9 cellular contexts compared by ENCODE assay signal in genomic region chr1:26283871-26284596, GRCh38. TPM values are rescaled to one million over a fixed set of nuclear protein-coding genes. Genes with fewer than 3 reads are reported as not detected.
DNase-seq lines count a peak whose midpoint lies in the region; ATAC-seq lines count a peak whose summit lies in the region.
"Had no signal": no experiment of that assay in that cellular context is flagged by ENCODE, and none has a peak within 500 bp of the region (broad histone marks: within the 10 kb centered on the region; RNA-seq: fewer than 3 reads in every experiment).

No MANE protein-coding gene starts in this region.

- peak; percentile 28 for DNase-seq in activated CD4-positive, alpha-beta T cell treated with anti-CD3 and anti-CD28 coated beads for 48 hours
- DNase-seq in activated CD4-positive, alpha-beta T cell treated with anti-CD3 and anti-CD28 coated beads, Interleukin-2, amount 50 U/mL, for 1 hour, result no peak
- DNase-seq in activated CD8-positive, alpha-beta memory T cell treated with anti-CD3 and anti-CD28 coated beads, Interleukin-2, amount 10 ng/mL, durations not matched to agents 7 days and 5 days, result peak; percentile 51
- DNase-seq in right cardiac atrium (peak in 1 of 3 donors; percentile 41), NCI-H1436 treated with DMSO at 0.1 percent for 48 hours (lab: John Stamatoyannopoulos, UW) (no peak), RKO (ENCODE audit: low spot score) (no peak)
- DNase-seq in stimulated activated naive CD8-positive, alpha-beta T cell treated with anti-CD3 and anti-CD28 coated beads, Interleukin-15, amount 100 ng/mL, for 72 hours, result no peak

- H3K27ac ChIP-seq in right cardiac atrium (ENCODE audit: low read length), result peak overlapping the region; percentile 16

- peaks cover 87% of the 10 kb centered on the region for H3K4me1 Mint-ChIP-seq in activated CD8-positive, alpha-beta memory T cell treated with anti-CD3 and anti-CD28 coated beads, Interleukin-2, amount 10 ng/mL, durations not matched to agents 7 days and 5 days
- peaks cover 93% of the 10 kb centered on the region for H3K4me1 Mint-ChIP-seq in stimulated activated naive CD8-positive, alpha-beta T cell treated with anti-CD3 and anti-CD28 coated beads, Interleukin-15, amount 100 ng/mL, for 72 hours

- H3K27ac Mint-ChIP-seq in activated CD8-positive, alpha-beta memory T cell treated with anti-CD3 and anti-CD28 coated beads, Interleukin-2, amount 10 ng/mL, durations not matched to agents 7 days and 5 days, result peak overlapping the region; percentile 99
- H3K27ac Mint-ChIP-seq in stimulated activated naive CD8-positive, alpha-beta T cell treated with anti-CD3 and anti-CD28 coated beads, Interleukin-15, amount 100 ng/mL, for 72 hours, result peak overlapping the region; percentile 96 to 98

- H3K4me3 Mint-ChIP-seq in activated CD8-positive, alpha-beta memory T cell treated with anti-CD3 and anti-CD28 coated beads, Interleukin-2, amount 10 ng/mL, durations not matched to agents 7 days and 5 days, result peak overlapping the region; percentile 69
- peak overlapping the region; percentile 71 to 75 for H3K4me3 Mint-ChIP-seq in stimulated activated naive CD8-positive, alpha-beta T cell treated with anti-CD3 and anti-CD28 coated beads, Interleukin-15, amount 100 ng/mL, for 72 hours

- H3K9me3 Mint-ChIP-seq in activated CD8-positive, alpha-beta memory T cell treated with anti-CD3 and anti-CD28 coated beads, Interleukin-2, amount 10 ng/mL, durations not matched to agents 7 days and 5 days (ENCODE audit: low read depth), result no peaks in the 10 kb centered on the region
- no peaks in the 10 kb centered on the region for H3K9me3 Mint-ChIP-seq in stimulated activated naive CD8-positive, alpha-beta T cell treated with anti-CD3 and anti-CD28 coated beads, Interleukin-15, amount 100 ng/mL, for 72 hours

- CTCF ChIA-PET in activated CD8-positive, alpha-beta memory T cell treated with anti-CD3 and anti-CD28 coated beads, Interleukin-2, amount 10 ng/mL, durations not matched to agents 7 days and 5 days (lab: Charles Lee), result interaction anchor here (0.7 to 21.9 kb wide), 26 partner anchors 8 to 188 kb away, joined by 3 to 1010 read pairs (median 5); partner anchors contain the start of genes CD52, CEP85, HMGN2 and UBXN11

- H3K27me3 Mint-ChIP-seq in activated CD8-positive, alpha-beta memory T cell treated with anti-CD3 and anti-CD28 coated beads, Interleukin-2, amount 10 ng/mL, durations not matched to agents 7 days and 5 days, result no peaks in the 10 kb centered on the region
- no peaks in the 10 kb centered on the region for H3K27me3 Mint-ChIP-seq in stimulated activated naive CD8-positive, alpha-beta T cell treated with anti-CD3 and anti-CD28 coated beads, Interleukin-15, amount 100 ng/mL, for 72 hours

- intact Hi-C loops in right cardiac atrium (cut with DNase I), result loop anchor here in 1 of 4 donors (5.0 kb wide), 1 partner anchor 33 kb away; the partner anchor contains the start of gene CD52

- peaks cover 10% of the 10 kb centered on the region for H3K4me1 ChIP-seq in right cardiac atrium (ENCODE audit: control insufficient read depth, insufficient read depth, low read length)

- WGBS in right cardiac atrium, result 91% methylated on average over 12 of the region's 12 CpGs

- no peak overlapping the region for H3K4me3 ChIP-seq in right cardiac atrium (ENCODE audit: low read length)

- H3K36me3 Mint-ChIP-seq in activated CD8-positive, alpha-beta memory T cell treated with anti-CD3 and anti-CD28 coated beads, Interleukin-2, amount 10 ng/mL, durations not matched to agents 7 days and 5 days, result peaks cover 44% of the 10 kb centered on the region

- no peaks in the 10 kb centered on the region for H3K27me3 ChIP-seq in right cardiac atrium (ENCODE audit: control insufficient read depth, insufficient read depth)

- H3K9me3 ChIP-seq in right cardiac atrium (ENCODE audit: control insufficient read depth, low read length), result no peaks in the 10 kb centered on the region

- no peak for ATAC-seq in activated CD8-positive, alpha-beta memory T cell treated with anti-CD3 and anti-CD28 coated beads, Interleukin-2, amount 10 ng/mL, durations not matched to agents 7 days and 5 days
- ATAC-seq in right cardiac atrium (no peak), GM21528 (IDR thresholded peaks at IDR 0.05; ENCODE audit: low FRiP score, unreplicated experiment) (no peak)
- no peak for ATAC-seq in stimulated activated naive CD8-positive, alpha-beta T cell treated with anti-CD3 and anti-CD28 coated beads, Interleukin-15, amount 100 ng/mL, for 72 hours

RNA-seq across cellular contexts. Expression of gene SH3BGRL3, which starts 4.1 kb away (rescaled TPM):
- total RNA-seq in activated CD8-positive, alpha-beta memory T cell treated with anti-CD3 and anti-CD28 coated beads, Interleukin-2, amount 10 ng/mL, durations not matched to agents 7 days and 5 days, result 100 to 1,000 TPM; 562 to 632 TPM
- 10 to 100 TPM; 28.9 to 71.3 (median 51.1) TPM for total RNA-seq in right cardiac atrium
- polyA plus RNA-seq in right cardiac atrium, result 41.9 TPM

RNA-seq across cellular contexts. Expression of gene UBXN11, which starts 22.4 kb away (rescaled TPM):
- total RNA-seq in activated CD8-positive, alpha-beta memory T cell treated with anti-CD3 and anti-CD28 coated beads, Interleukin-2, amount 10 ng/mL, durations not matched to agents 7 days and 5 days, result 10 to 100 TPM; 27.7 to 39.3 TPM
- total RNA-seq in right cardiac atrium, result 10 to 100 TPM; 13.7 to 18.5 (median 16.0) TPM
- polyA plus RNA-seq in right cardiac atrium, result 13.3 TPM

RNA-seq across cellular contexts. Expression of gene CD52, which starts 33.7 kb away (rescaled TPM):
- total RNA-seq in activated CD8-positive, alpha-beta memory T cell treated with anti-CD3 and anti-CD28 coated beads, Interleukin-2, amount 10 ng/mL, durations not matched to agents 7 days and 5 days, result 100 to 1,000 TPM; 951 to 971 TPM
- 1 to 10 TPM; 1.8 to 5.7 (median 4.1) TPM for total RNA-seq in right cardiac atrium
- polyA plus RNA-seq in right cardiac atrium, result 4.5 TPM
- total RNA-seq: SK-MEL-5 had no signal

RNA-seq across cellular contexts. Expression of gene CEP85, which starts 50.0 kb away (rescaled TPM):
- total RNA-seq in activated CD8-positive, alpha-beta memory T cell treated with anti-CD3 and anti-CD28 coated beads, Interleukin-2, amount 10 ng/mL, durations not matched to agents 7 days and 5 days, result 10 to 100 TPM; 42.0 to 56.3 TPM
- total RNA-seq in right cardiac atrium, result 10 to 100 TPM; 18.9 to 56.2 (median 32.9) TPM
- 20.7 TPM for polyA plus RNA-seq in right cardiac atrium

Comparison
In these comparisons a context has a peak if more than half of its experiments do, and no peak if none do; other contexts are left out.
1. DNase-seq: peak in activated CD4-positive, alpha-beta T cell treated with anti-CD3 and anti-CD28 coated beads for 48 hours (single experiment) and activated CD8-positive, alpha-beta memory T cell treated with anti-CD3 and anti-CD28 coated beads, Interleukin-2, amount 10 ng/mL, durations not matched to agents 7 days and 5 days (single experiment); none in activated CD4-positive, alpha-beta T cell treated with anti-CD3 and anti-CD28 coated beads, Interleukin-2, amount 50 U/mL, for 1 hour (single experiment), stimulated activated naive CD8-positive, alpha-beta T cell treated with anti-CD3 and anti-CD28 coated beads, Interleukin-15, amount 100 ng/mL, for 72 hours (0 of 2), NCI-H1436 treated with DMSO at 0.1 percent for 48 hours (single experiment) and RKO (single experiment).
2. RNA of gene SH3BGRL3, which starts 4.1 kb away (total RNA-seq): 562 to 632 TPM in activated CD8-positive, alpha-beta memory T cell treated with anti-CD3 and anti-CD28 coated beads, Interleukin-2, amount 10 ng/mL, durations not matched to agents 7 days and 5 days; 28.9 to 71.3 TPM in right cardiac atrium; every median in the first group is over 4 times any median in the second.
3. RNA of gene CD52, which starts 33.7 kb away (total RNA-seq): 951 to 971 TPM in activated CD8-positive, alpha-beta memory T cell treated with anti-CD3 and anti-CD28 coated beads, Interleukin-2, amount 10 ng/mL, durations not matched to agents 7 days and 5 days; 1.8 to 5.7 TPM in right cardiac atrium; every median in the first group is over 100 times any median in the second.